In genomic region chr1:109704173-109704572, GRCh38 we compare ENCODE assay signal across 2 cellular contexts.
TF ChIP-seq lines count a peak whose summit lies in the region.

No MANE protein-coding gene starts in this region.

TF ChIP-seq in IMR-90, 13 proteins besides CTCF, POLR2A, EP300 and RAD21:
- TF ChIP-seq USF2 (IDR thresholded peaks at IDR 0.05; ENCODE audit: low read depth, low read length) (no peak), CEBPB (IDR thresholded peaks at IDR 0.05; ENCODE audit: low read depth, low read length) (no peak), MAZ (IDR thresholded peaks at IDR 0.05; ENCODE audit: borderline replicate concordance, low read depth, low read length) (no peak), FOS (IDR thresholded peaks at IDR 0.05; ENCODE audit: low read depth, low read length) (no peak), MAFK (IDR thresholded peaks at IDR 0.05; ENCODE audit: low read depth, low read length) (no peak), RCOR1 (IDR thresholded peaks at IDR 0.05; ENCODE audit: insufficient replicate concordance, low read length) (no peak), MXI1 (IDR thresholded peaks at IDR 0.05; ENCODE audit: borderline replicate concordance, low read depth, low read length) (no peak), NFE2L2 (IDR thresholded peaks at IDR 0.05; ENCODE audit: low read depth, low read length) (no peak), RFX5 (IDR thresholded peaks at IDR 0.05; ENCODE audit: low read depth, low read length) (no peak), CHD1 (IDR thresholded peaks at IDR 0.05; ENCODE audit: low read depth, low read length) (no peak), SMC3 (IDR thresholded peaks at IDR 0.05; ENCODE audit: low read depth, low read length) (no peak), BHLHE40 (IDR thresholded peaks at IDR 0.05; ENCODE audit: low read depth, low read length) (no peak)
- TF ChIP-seq, protein P1, sequence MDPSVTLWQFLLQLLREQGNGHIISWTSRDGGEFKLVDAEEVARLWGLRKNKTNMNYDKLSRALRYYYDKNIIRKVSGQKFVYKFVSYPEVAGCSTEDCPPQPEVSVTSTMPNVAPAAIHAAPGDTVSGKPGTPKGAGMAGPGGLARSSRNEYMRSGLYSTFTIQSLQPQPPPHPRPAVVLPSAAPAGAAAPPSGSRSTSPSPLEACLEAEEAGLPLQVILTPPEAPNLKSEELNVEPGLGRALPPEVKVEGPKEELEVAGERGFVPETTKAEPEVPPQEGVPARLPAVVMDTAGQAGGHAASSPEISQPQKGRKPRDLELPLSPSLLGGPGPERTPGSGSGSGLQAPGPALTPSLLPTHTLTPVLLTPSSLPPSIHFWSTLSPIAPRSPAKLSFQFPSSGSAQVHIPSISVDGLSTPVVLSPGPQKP (IDR thresholded peaks at IDR 0.05; ENCODE audit: borderline replicate concordance, low read depth, low read length) = no peak

TF ChIP-seq in liver, 16 proteins besides CTCF, POLR2A, EP300 and RAD21:
- TF ChIP-seq RXRA (IDR thresholded peaks at IDR 0.05) (no peak), JUND (IDR thresholded peaks at IDR 0.05) (no peak), HNF4A (conservative IDR thresholded peaks at IDR 0.05) (no peak), GABPA (IDR thresholded peaks at IDR 0.05 in 1 of 2, conservative IDR thresholded peaks at IDR 0.05 in 1 of 2) (no peak), HNF4G (IDR thresholded peaks at IDR 0.05) (no peak), TAF1 (conservative IDR thresholded peaks at IDR 0.05) (no peak), ZBTB33 (IDR thresholded peaks at IDR 0.05) (no peak), SP1 (IDR thresholded peaks at IDR 0.05) (no peak), MAX (IDR thresholded peaks at IDR 0.05) (no peak), EGR1 (IDR thresholded peaks at IDR 0.05; ENCODE audit: low read depth in 2 of 2) (no peak), FOXA2 (IDR thresholded peaks at IDR 0.05) (no peak), YY1 (IDR thresholded peaks at IDR 0.05) (no peak), NR2F2 (IDR thresholded peaks at IDR 0.05) (no peak), FOXA1 (IDR thresholded peaks at IDR 0.05) (no peak), REST (IDR thresholded peaks at IDR 0.05) (no peak)
- TF ChIP-seq, protein P2, sequence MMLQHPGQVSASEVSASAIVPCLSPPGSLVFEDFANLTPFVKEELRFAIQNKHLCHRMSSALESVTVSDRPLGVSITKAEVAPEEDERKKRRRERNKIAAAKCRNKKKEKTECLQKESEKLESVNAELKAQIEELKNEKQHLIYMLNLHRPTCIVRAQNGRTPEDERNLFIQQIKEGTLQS (IDR thresholded peaks at IDR 0.05) = no peak
